ENCODE assay signal across 8 cellular contexts in genomic region chr10:98404571-98405396, GRCh38. TPM values are rescaled to one million over a fixed set of nuclear protein-coding genes. Genes with fewer than 3 reads are reported as not detected.
A peak's percentile ranks its signal among the peaks of the same experiment; 100 is the strongest.
DNase-seq lines count a peak whose midpoint lies in the region; TF ChIP-seq lines count a peak whose summit lies in the region.

No MANE protein-coding gene starts in this region.

- peaks cover 3% of the 10 kb centered on the region; the same call in 1 of the 2 replicates for H3K36me3 ChIP-seq in ACC112 (ENCODE audit: insufficient read depth, low read length)
- no peaks in the 10 kb centered on the region for H3K36me3 ChIP-seq in KMS-11 (ENCODE audit: insufficient read depth)
- peaks cover 3% of the 10 kb centered on the region for H3K36me3 ChIP-seq in fibroblast of lung (ENCODE audit: control insufficient read depth, insufficient read depth, low read length)
- no peaks in the 10 kb centered on the region for H3K36me3 ChIP-seq in neural progenitor cell

- H3K27ac ChIP-seq in ACC112 (ENCODE audit: low read depth, low read length) (peak overlapping the region; percentile 86), KMS-11 (no peak overlapping the region), fibroblast of lung (ENCODE audit: insufficient read depth, low read length) (peak overlapping the region; percentile 80), neural progenitor cell (no peak overlapping the region)

- H3K4me1 Mint-ChIP-seq in neural progenitor cell: peaks cover 13% of the 10 kb centered on the region

- H3K4me3 ChIP-seq in ACC112 (ENCODE audit: low read depth, low read length) (peak overlapping the region; percentile 53), KMS-11 (IDR thresholded peaks at IDR 0.05; ENCODE audit: insufficient read depth, low read depth, low read length) (no peak overlapping the region), fibroblast of lung (replicated peaks in 1 of 4; ENCODE audit: control extremely low read depth in 1 of 4, insufficient read depth in 1 of 4, low read depth in 3 of 4, low read length in 4 of 4) (peak overlapping the region in 1 of 4 experiments; percentile 23), neural progenitor cell (no peak overlapping the region)

- no peaks in the 10 kb centered on the region for H3K9me3 Mint-ChIP-seq in neural progenitor cell

- H3K27me3 ChIP-seq in ACC112 (ENCODE audit: insufficient read depth, low read length) (no peaks in the 10 kb centered on the region), KMS-11 (ENCODE audit: insufficient read depth, low read depth) (no peaks in the 10 kb centered on the region), fibroblast of lung (ENCODE audit: control insufficient read depth, insufficient read depth, low read length) (no peaks in the 10 kb centered on the region), neural progenitor cell (no peaks in the 10 kb centered on the region)

- no peaks in the 10 kb centered on the region for H3K79me2 ChIP-seq in ACC112 (ENCODE audit: control insufficient read depth, insufficient read depth, low read length, unreplicated experiment)
- no peaks in the 10 kb centered on the region for H3K79me2 ChIP-seq in KMS-11 (ENCODE audit: insufficient read depth, low read depth)
- H3K79me2 ChIP-seq in fibroblast of lung (ENCODE audit: control insufficient read depth, insufficient read depth, low read length): no peaks in the 10 kb centered on the region
- H3K79me2 ChIP-seq in neural progenitor cell (ENCODE audit: low read depth): no peaks in the 10 kb centered on the region

- H3K9ac ChIP-seq in KMS-11: no peak overlapping the region
- H3K9ac ChIP-seq in fibroblast of lung (ENCODE audit: insufficient read depth, low read length): no peak overlapping the region
- no peak overlapping the region for H3K9ac ChIP-seq in neural progenitor cell

- H3F3A ChIP-seq in neural progenitor cell (ENCODE audit: low read depth): no peaks in the 10 kb centered on the region

- H3K27ac Mint-ChIP-seq in neural progenitor cell: no peak overlapping the region

- no peak for TF ChIP-seq CTCF in KMS-11 (conservative IDR thresholded peaks at IDR 0.05; ENCODE audit: low read depth, low read length)
- no peak for TF ChIP-seq CTCF in fibroblast of lung (conservative IDR thresholded peaks at IDR 0.05 in 1 of 2, IDR thresholded peaks at IDR 0.05 in 1 of 2; ENCODE audit: low read depth in 1 of 2, low read length in 2 of 2)
- TF ChIP-seq CTCF in neural progenitor cell (IDR thresholded peaks at IDR 0.05): no peak

- no peak overlapping the region for H3K4me3 Mint-ChIP-seq in neural progenitor cell

- H2AFZ ChIP-seq in ACC112 (ENCODE audit: low read length, unreplicated experiment): peak overlapping the region; percentile 19
- no peak overlapping the region for H2AFZ ChIP-seq in KMS-11 (ENCODE audit: low read depth)
- H2AFZ ChIP-seq in fibroblast of lung (ENCODE audit: low read length): no peak overlapping the region
- no peak overlapping the region for H2AFZ ChIP-seq in neural progenitor cell (replicated peaks)

- H3K4me1 ChIP-seq in ACC112 (ENCODE audit: control insufficient read depth, insufficient read depth, low read length, unreplicated experiment) (peaks cover 18% of the 10 kb centered on the region), KMS-11 (ENCODE audit: low read depth, poor library complexity, severe bottlenecking) (peaks cover 11% of the 10 kb centered on the region), fibroblast of lung (ENCODE audit: control insufficient read depth, extremely low read depth, insufficient read depth, low read length) (peaks cover 24% of the 10 kb centered on the region), neural progenitor cell (no peaks in the 10 kb centered on the region)

- DNase-seq in GM19240 (ENCODE audit: insufficient read length, low spot score) (peak; percentile 29), fibroblast of lung (ENCODE audit: low read depth in 2 of 2) (peak; percentile 76), neural progenitor cell (ENCODE audit: low spot score) (no peak), NCI-H748 (lab: John Stamatoyannopoulos, UW; ENCODE audit: unreplicated experiment) (no peak), NCI-H2029 treated with DMSO at 0.1 percent for 48 hours (lab: John Stamatoyannopoulos, UW) (no peak), midbrain (lab: John Stamatoyannopoulos, UW) (no peak)

- H3K4me2 ChIP-seq in KMS-11 (peak overlapping the region; percentile 29; the same call in 1 of the 2 replicates), fibroblast of lung (ENCODE audit: extremely low read depth, insufficient read depth, low read length) (peak overlapping the region; percentile 51), neural progenitor cell (no peak overlapping the region)

- no peaks in the 10 kb centered on the region for H3K36me3 Mint-ChIP-seq in neural progenitor cell

- H4K20me1 ChIP-seq in KMS-11 (ENCODE audit: insufficient read depth) (no peaks in the 10 kb centered on the region), fibroblast of lung (ENCODE audit: control insufficient read depth, extremely low read depth, insufficient read depth, low read length) (no peaks in the 10 kb centered on the region), neural progenitor cell (ENCODE audit: low read depth) (no peaks in the 10 kb centered on the region)

- H3K9me3 ChIP-seq in fibroblast of lung (ENCODE audit: control insufficient read depth, insufficient read depth, low read depth, low read length) (no peaks in the 10 kb centered on the region), neural progenitor cell (ENCODE audit: low read depth) (no peaks in the 10 kb centered on the region)

- peaks cover 2% of the 10 kb centered on the region for H3K27me3 Mint-ChIP-seq in neural progenitor cell (ENCODE audit: insufficient read depth, low read depth)

RNA-seq across cellular contexts. Expression of gene PYROXD2, which starts 10.2 kb away (rescaled TPM):
- total RNA-seq in fibroblast of lung (12.8 and 16.0 TPM in 2 replicates), neural progenitor cell (ENCODE audit: low replicate concordance) (5.0 and 10.5 TPM in 2 replicates)
- polyA plus RNA-seq in fibroblast of lung: 8.7 and 15.9 TPM in 2 replicates
- 9.3 and 16.8 TPM in 2 replicates for polyA plus RNA-seq in fibroblast of lung (2012)
- 6.9 and 20.3 TPM in 2 replicates for polyA minus RNA-seq in fibroblast of lung (ENCODE audit: low replicate concordance)

RNA-seq across cellular contexts. Expression of gene HPS1, which starts 42.0 kb away (rescaled TPM):
- total RNA-seq in fibroblast of lung (28.8 and 44.6 TPM in 2 replicates), neural progenitor cell (ENCODE audit: low replicate concordance) (16.0 and 32.0 TPM in 2 replicates)
- 58.1 and 65.0 TPM in 2 replicates for polyA plus RNA-seq in fibroblast of lung
- polyA plus RNA-seq in fibroblast of lung (2012): 69.4 and 77.0 TPM in 2 replicates
- 132 TPM in 2 replicates for polyA minus RNA-seq in fibroblast of lung (ENCODE audit: low replicate concordance)

Comparison
In these comparisons a context has a peak if more than half of its experiments do, and no peak if none do; other contexts are left out.
1. H3K27ac ChIP-seq: peak in ACC112 (single experiment) and fibroblast of lung (single experiment); none in KMS-11 (single experiment) and neural progenitor cell (single experiment).
2. DNase-seq: peak in GM19240 (single experiment) and fibroblast of lung (2 of 2); none in neural progenitor cell (single experiment), NCI-H748 (single experiment), NCI-H2029 treated with DMSO at 0.1 percent for 48 hours (single experiment) and midbrain (single experiment).